12 cellular contexts compared by ENCODE assay signal in the genomic region with DNA sequence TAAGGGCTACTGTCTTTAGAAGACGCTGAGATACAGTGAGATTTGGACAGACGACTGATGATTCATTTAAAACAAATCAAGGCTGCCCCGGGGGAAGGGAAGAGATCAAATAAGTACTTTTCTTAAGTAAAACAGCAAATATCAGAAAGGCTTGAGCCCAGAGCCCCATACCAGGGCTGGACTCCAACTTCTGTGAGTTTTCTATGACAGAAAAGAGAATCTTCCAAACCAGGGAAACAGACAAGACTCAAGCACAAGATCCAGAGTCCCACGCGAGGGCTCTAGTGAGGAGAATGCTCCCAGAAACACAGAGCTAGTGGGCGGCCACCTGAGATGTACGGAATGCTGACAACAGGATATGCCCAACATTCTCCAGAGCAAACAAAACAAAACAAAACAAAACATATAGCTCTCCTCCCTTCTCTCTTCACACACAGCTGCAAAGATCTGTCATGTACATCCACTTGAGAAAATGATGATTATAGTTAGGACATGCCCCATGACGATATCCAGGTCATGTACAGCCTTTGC. TPM values are rescaled to one million over a fixed set of nuclear protein-coding genes. Genes with fewer than 3 reads are reported as not detected.
DNase-seq lines count a peak whose midpoint lies in the region; ATAC-seq and TF ChIP-seq lines count a peak whose summit lies in the region.
"Had no signal": no experiment of that assay in that cellular context is flagged by ENCODE, and none has a peak within 500 bp of the region (broad histone marks: within the 10 kb centered on the region; RNA-seq: fewer than 3 reads in every experiment).

No MANE protein-coding gene starts in this region.

- H3K27me3 ChIP-seq in right lobe of liver (no peaks in the 10 kb centered on the region), tibial nerve (no peaks in the 10 kb centered on the region)

- no peaks in the 10 kb centered on the region for H3K9me3 ChIP-seq in right lobe of liver
- no peaks in the 10 kb centered on the region for H3K9me3 ChIP-seq in tibial nerve

- ATAC-seq in right lobe of liver (no peak), HG03039 (IDR thresholded peaks at IDR 0.05; ENCODE audit: unreplicated experiment) (no peak)
- ATAC-seq: GM23338, Panc1 had no signal

- peaks cover 0 to 86% (median 40%) of the 10 kb centered on the region in 4 donors for H3K4me1 ChIP-seq in right lobe of liver
- peaks cover 0 to 82% (median 43%) of the 10 kb centered on the region in 4 donors for H3K4me1 ChIP-seq in tibial nerve

- DNase-seq in DMS153 (lab: John Stamatoyannopoulos, UW) (peak; percentile 21), DMS153 treated with DMSO at 0.1 percent for 48 hours (lab: John Stamatoyannopoulos, UW; ENCODE audit: unreplicated experiment) (no peak), caudate nucleus (lab: John Stamatoyannopoulos, UW) (no peak), right lobe of liver (no peak), tibial nerve (ENCODE audit: low spot score in 2 of 2) (peak in 1 of 2 donors; percentile 57), COLO668 (lab: John Stamatoyannopoulos, UW; ENCODE audit: unreplicated experiment) (no peak), KG1 (lab: John Stamatoyannopoulos, UW) (no peak)
- DNase-seq: 8988T; effector CD8-positive, alpha-beta T cell had no signal

- TF ChIP-seq EP300 in tibial nerve (IDR thresholded peaks at IDR 0.05): no peak

- WGBS in right lobe of liver (ENCODE audit: insufficient coverage, low coverage, low lambda C conversion rate, missing lambda C conversion rate): 33% methylated on average over 8 of the region's 8 CpGs
- WGBS in tibial nerve, 2 donors: 51 to 54% methylated on average over 8 of the region's 8 CpGs

- TF ChIP-seq POLR2A in right lobe of liver (IDR thresholded peaks at IDR 0.05) (no peak), tibial nerve (IDR thresholded peaks at IDR 0.05) (no peak)

- intact Hi-C loops in right lobe of liver (cut with DNase I): loop anchor here in 1 of 2 donors (10.0 kb wide), 1 partner anchor 72 kb away; no protein-coding TSS in a partner anchor

- H3K36me3 ChIP-seq in right lobe of liver: no peaks in the 10 kb centered on the region
- H3K36me3 ChIP-seq in tibial nerve: no peaks in the 10 kb centered on the region

- peak overlapping the region in 2 of 3 donors; percentile 25 to 33 for H3K4me3 ChIP-seq in right lobe of liver
- H3K4me3 ChIP-seq in tibial nerve: no peak overlapping the region
- H3K4me3 ChIP-seq: GM23338 had no signal

- H3K27ac ChIP-seq in caudate nucleus (ENCODE audit: low read depth, low read length) (peak overlapping the region; percentile 69), right lobe of liver (peak overlapping the region; percentile 89 to 98 (median 90)), tibial nerve (peak overlapping the region in 3 of 4 donors; percentile 49 to 84 (median 78))

- TF ChIP-seq CTCF in right lobe of liver (IDR thresholded peaks at IDR 0.05): no peak
- TF ChIP-seq CTCF in tibial nerve (IDR thresholded peaks at IDR 0.05): no peak

RNA-seq across cellular contexts. Expression of gene ACSL1, which starts 13.1 kb away (rescaled TPM):
- 1,000 to 10,000 TPM in 1 of 6 experiments, 100 to 1,000 TPM in 5; 544 to 1,154 (median 743) TPM for total RNA-seq in right lobe of liver
- 100 to 1,000 TPM; 112 to 384 (median 211) TPM for total RNA-seq in tibial nerve

Comparison
In these comparisons a context has a peak if more than half of its experiments do, and no peak if none do; other contexts are left out.
1. H3K4me3 ChIP-seq: peak in right lobe of liver (2 of 3); none in tibial nerve (0 of 4).
2. Peak in every context shown above with its lines, with median percentiles within 50 percentile points of each other: H3K27ac ChIP-seq.